ENCODE assay signal across 20 cellular contexts in genomic region chr11:10845589-10845988, GRCh38.
"Had no signal": no experiment of that assay in that cellular context is flagged by ENCODE, and none has a peak within 500 bp of the region (broad histone marks: within the 10 kb centered on the region; RNA-seq: fewer than 3 reads in every experiment).

No MANE protein-coding gene starts in this region.

- H3K9me3 ChIP-seq: colonic mucosa, left lung, neutrophil, psoas muscle, suprapubic skin, thyroid gland had no signal

- H3K27me3 Mint-ChIP-seq: naive thymus-derived CD8-positive, alpha-beta T cell; stimulated activated naive B cell treated with anti-CD40 and anti-IgM and Interleukin-4, amounts not matched to agents 10 μg/mL and 1 μg/mL and 100 μg/mL, for 72 hours; stimulated activated naive CD8-positive, alpha-beta T cell treated with anti-CD3 and anti-CD28 coated beads, Interleukin-15, amount 100 ng/mL, for 72 hours; type B pancreatic cell had no signal

- ATAC-seq: naive thymus-derived CD8-positive, alpha-beta T cell; sciatic nerve; stimulated activated naive B cell treated with anti-CD40 and anti-IgM and Interleukin-4, amounts not matched to agents 10 μg/mL and 1 μg/mL and 100 μg/mL, for 72 hours; stimulated activated naive CD8-positive, alpha-beta T cell treated with anti-CD3 and anti-CD28 coated beads, Interleukin-15, amount 100 ng/mL, for 72 hours had no signal

- H3K36me3 ChIP-seq: colonic mucosa, left lung, neutrophil, suprapubic skin, thyroid gland had no signal

- H3K9me3 Mint-ChIP-seq: naive thymus-derived CD8-positive, alpha-beta T cell; stimulated activated naive CD8-positive, alpha-beta T cell treated with anti-CD3 and anti-CD28 coated beads, Interleukin-15, amount 100 ng/mL, for 72 hours; type B pancreatic cell had no signal

- DNase-seq: cerebellar nuclear complex; colonic mucosa; dermis blood vessel endothelial cell; foreskin melanocyte; islet precursor cell; left lung; mammary epithelial cell; naive thymus-derived CD8-positive, alpha-beta T cell; psoas muscle; retina; stimulated activated CD4-positive, alpha-beta T cell treated with anti-CD3 and anti-CD28 coated beads, Interleukin-2, amount 100 ng/mL, for 24 hours; stimulated activated CD4-positive, alpha-beta T cell treated with anti-CD3 and anti-CD28 coated beads, Interleukin-4, amount 100 ng/mL, for 4 hours; stimulated activated naive B cell treated with anti-CD40 and anti-IgM and Interleukin-4, amounts not matched to agents 10 μg/mL and 1 μg/mL and 100 μg/mL, for 72 hours; stimulated activated naive CD8-positive, alpha-beta T cell treated with anti-CD3 and anti-CD28 coated beads, Interleukin-15, amount 100 ng/mL, for 72 hours; thyroid gland had no signal

- H3K4me3 Mint-ChIP-seq: stimulated activated naive B cell treated with anti-CD40 and anti-IgM and Interleukin-4, amounts not matched to agents 10 μg/mL and 1 μg/mL and 100 μg/mL, for 72 hours; stimulated activated naive CD8-positive, alpha-beta T cell treated with anti-CD3 and anti-CD28 coated beads, Interleukin-15, amount 100 ng/mL, for 72 hours; type B pancreatic cell had no signal

- H3K27ac ChIP-seq: colonic mucosa, neutrophil, psoas muscle, suprapubic skin, thyroid gland had no signal

- H3K27me3 ChIP-seq: colonic mucosa, left lung, neutrophil, suprapubic skin, thyroid gland had no signal

- H3K4me3 ChIP-seq: colonic mucosa, left lung, psoas muscle, skin epidermis, suprapubic skin, thyroid gland had no signal

- H3K36me3 Mint-ChIP-seq: naive thymus-derived CD8-positive, alpha-beta T cell had no signal

- H3K4me1 ChIP-seq: colonic mucosa, left lung had no signal

- H3K27ac Mint-ChIP-seq: stimulated activated naive B cell treated with anti-CD40 and anti-IgM and Interleukin-4, amounts not matched to agents 10 μg/mL and 1 μg/mL and 100 μg/mL, for 72 hours; type B pancreatic cell had no signal
